ENCODE assay signal across 1 cellular context in genomic region chr15:95196176-95196915, GRCh38.
TF ChIP-seq lines count a peak whose summit lies in the region.

No MANE protein-coding gene starts in this region.

TF ChIP-seq in K562, 482 proteins besides CTCF, POLR2A, EP300 and RAD21 (continued from another document and continues in another):
- TF ChIP-seq ZNF609 (CRISPR knock-in tag; IDR thresholded peaks at IDR 0.05; ENCODE audit: borderline replicate concordance) = no peak
- TF ChIP-seq HOMEZ (CRISPR knock-in tag; IDR thresholded peaks at IDR 0.05) = no peak
- no peak for TF ChIP-seq ZKSCAN8 (CRISPR knock-in tag; IDR thresholded peaks at IDR 0.05)
- no peak for TF ChIP-seq TFAM (CRISPR knock-in tag; conservative IDR thresholded peaks at IDR 0.05)
- no peak for TF ChIP-seq JUNB (CRISPR knock-in tag; conservative IDR thresholded peaks at IDR 0.05)
- TF ChIP-seq, protein P1, sequence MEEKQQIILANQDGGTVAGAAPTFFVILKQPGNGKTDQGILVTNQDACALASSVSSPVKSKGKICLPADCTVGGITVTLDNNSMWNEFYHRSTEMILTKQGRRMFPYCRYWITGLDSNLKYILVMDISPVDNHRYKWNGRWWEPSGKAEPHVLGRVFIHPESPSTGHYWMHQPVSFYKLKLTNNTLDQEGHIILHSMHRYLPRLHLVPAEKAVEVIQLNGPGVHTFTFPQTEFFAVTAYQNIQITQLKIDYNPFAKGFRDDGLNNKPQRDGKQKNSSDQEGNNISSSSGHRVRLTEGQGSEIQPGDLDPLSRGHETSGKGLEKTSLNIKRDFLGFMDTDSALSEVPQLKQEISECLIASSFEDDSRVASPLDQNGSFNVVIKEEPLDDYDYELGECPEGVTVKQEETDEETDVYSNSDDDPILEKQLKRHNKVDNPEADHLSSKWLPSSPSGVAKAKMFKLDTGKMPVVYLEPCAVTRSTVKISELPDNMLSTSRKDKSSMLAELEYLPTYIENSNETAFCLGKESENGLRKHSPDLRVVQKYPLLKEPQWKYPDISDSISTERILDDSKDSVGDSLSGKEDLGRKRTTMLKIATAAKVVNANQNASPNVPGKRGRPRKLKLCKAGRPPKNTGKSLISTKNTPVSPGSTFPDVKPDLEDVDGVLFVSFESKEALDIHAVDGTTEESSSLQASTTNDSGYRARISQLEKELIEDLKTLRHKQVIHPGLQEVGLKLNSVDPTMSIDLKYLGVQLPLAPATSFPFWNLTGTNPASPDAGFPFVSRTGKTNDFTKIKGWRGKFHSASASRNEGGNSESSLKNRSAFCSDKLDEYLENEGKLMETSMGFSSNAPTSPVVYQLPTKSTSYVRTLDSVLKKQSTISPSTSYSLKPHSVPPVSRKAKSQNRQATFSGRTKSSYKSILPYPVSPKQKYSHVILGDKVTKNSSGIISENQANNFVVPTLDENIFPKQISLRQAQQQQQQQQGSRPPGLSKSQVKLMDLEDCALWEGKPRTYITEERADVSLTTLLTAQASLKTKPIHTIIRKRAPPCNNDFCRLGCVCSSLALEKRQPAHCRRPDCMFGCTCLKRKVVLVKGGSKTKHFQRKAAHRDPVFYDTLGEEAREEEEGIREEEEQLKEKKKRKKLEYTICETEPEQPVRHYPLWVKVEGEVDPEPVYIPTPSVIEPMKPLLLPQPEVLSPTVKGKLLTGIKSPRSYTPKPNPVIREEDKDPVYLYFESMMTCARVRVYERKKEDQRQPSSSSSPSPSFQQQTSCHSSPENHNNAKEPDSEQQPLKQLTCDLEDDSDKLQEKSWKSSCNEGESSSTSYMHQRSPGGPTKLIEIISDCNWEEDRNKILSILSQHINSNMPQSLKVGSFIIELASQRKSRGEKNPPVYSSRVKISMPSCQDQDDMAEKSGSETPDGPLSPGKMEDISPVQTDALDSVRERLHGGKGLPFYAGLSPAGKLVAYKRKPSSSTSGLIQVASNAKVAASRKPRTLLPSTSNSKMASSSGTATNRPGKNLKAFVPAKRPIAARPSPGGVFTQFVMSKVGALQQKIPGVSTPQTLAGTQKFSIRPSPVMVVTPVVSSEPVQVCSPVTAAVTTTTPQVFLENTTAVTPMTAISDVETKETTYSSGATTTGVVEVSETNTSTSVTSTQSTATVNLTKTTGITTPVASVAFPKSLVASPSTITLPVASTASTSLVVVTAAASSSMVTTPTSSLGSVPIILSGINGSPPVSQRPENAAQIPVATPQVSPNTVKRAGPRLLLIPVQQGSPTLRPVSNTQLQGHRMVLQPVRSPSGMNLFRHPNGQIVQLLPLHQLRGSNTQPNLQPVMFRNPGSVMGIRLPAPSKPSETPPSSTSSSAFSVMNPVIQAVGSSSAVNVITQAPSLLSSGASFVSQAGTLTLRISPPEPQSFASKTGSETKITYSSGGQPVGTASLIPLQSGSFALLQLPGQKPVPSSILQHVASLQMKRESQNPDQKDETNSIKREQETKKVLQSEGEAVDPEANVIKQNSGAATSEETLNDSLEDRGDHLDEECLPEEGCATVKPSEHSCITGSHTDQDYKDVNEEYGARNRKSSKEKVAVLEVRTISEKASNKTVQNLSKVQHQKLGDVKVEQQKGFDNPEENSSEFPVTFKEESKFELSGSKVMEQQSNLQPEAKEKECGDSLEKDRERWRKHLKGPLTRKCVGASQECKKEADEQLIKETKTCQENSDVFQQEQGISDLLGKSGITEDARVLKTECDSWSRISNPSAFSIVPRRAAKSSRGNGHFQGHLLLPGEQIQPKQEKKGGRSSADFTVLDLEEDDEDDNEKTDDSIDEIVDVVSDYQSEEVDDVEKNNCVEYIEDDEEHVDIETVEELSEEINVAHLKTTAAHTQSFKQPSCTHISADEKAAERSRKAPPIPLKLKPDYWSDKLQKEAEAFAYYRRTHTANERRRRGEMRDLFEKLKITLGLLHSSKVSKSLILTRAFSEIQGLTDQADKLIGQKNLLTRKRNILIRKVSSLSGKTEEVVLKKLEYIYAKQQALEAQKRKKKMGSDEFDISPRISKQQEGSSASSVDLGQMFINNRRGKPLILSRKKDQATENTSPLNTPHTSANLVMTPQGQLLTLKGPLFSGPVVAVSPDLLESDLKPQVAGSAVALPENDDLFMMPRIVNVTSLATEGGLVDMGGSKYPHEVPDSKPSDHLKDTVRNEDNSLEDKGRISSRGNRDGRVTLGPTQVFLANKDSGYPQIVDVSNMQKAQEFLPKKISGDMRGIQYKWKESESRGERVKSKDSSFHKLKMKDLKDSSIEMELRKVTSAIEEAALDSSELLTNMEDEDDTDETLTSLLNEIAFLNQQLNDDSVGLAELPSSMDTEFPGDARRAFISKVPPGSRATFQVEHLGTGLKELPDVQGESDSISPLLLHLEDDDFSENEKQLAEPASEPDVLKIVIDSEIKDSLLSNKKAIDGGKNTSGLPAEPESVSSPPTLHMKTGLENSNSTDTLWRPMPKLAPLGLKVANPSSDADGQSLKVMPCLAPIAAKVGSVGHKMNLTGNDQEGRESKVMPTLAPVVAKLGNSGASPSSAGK (IDR thresholded peaks at IDR 0.05) = peak; percentile 14; the same call in 1 of the 2 replicates
- no peak for TF ChIP-seq ETS1 (conservative IDR thresholded peaks at IDR 0.05; ENCODE audit: control insufficient read depth, low read depth, low read length)
- no peak for TF ChIP-seq HMGN3 (IDR thresholded peaks at IDR 0.05; ENCODE audit: borderline replicate concordance, extremely low read depth, insufficient read length, low read depth, low read length)
- TF ChIP-seq CEBPG (CRISPR knock-in tag; IDR thresholded peaks at IDR 0.05) = no peak
- TF ChIP-seq CEBPG (tag; conservative IDR thresholded peaks at IDR 0.05 in 1 of 2, IDR thresholded peaks at IDR 0.05 in 1 of 2) = no peak
- no peak for TF ChIP-seq TSHZ1 (CRISPR knock-in tag; IDR thresholded peaks at IDR 0.05)
- no peak for TF ChIP-seq NCOR1 (IDR thresholded peaks at IDR 0.05)
- TF ChIP-seq HCFC1 (IDR thresholded peaks at IDR 0.05; ENCODE audit: low read depth, low read length) = no peak
- no peak for TF ChIP-seq TCF7 (IDR thresholded peaks at IDR 0.05; ENCODE audit: borderline replicate concordance)
- TF ChIP-seq, protein P2, sequence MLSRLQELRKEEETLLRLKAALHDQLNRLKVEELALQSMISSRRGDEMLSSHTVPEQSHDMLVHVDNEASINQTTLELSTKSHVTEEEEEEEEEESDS (CRISPR knock-in tag; IDR thresholded peaks at IDR 0.05) = no peak
- peak in 1 of 2 experiments; percentile 22; a peak in 1 of 4 replicates for TF ChIP-seq MAZ (CRISPR knock-in tag; conservative IDR thresholded peaks at IDR 0.05 in 1 of 2, IDR thresholded peaks at IDR 0.05 in 1 of 2)
- TF ChIP-seq, protein P3, sequence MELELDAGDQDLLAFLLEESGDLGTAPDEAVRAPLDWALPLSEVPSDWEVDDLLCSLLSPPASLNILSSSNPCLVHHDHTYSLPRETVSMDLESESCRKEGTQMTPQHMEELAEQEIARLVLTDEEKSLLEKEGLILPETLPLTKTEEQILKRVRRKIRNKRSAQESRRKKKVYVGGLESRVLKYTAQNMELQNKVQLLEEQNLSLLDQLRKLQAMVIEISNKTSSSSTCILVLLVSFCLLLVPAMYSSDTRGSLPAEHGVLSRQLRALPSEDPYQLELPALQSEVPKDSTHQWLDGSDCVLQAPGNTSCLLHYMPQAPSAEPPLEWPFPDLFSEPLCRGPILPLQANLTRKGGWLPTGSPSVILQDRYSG (tag; conservative IDR thresholded peaks at IDR 0.05; ENCODE audit: low read depth) = no peak
